10 cellular contexts compared by ENCODE assay signal in genomic region chr9:136398286-136398685, GRCh38. TPM values are rescaled to one million over a fixed set of nuclear protein-coding genes. Genes with fewer than 3 reads are reported as not detected.
A peak's percentile ranks its signal among the peaks of the same experiment; 100 is the strongest.
DNase-seq lines count a peak whose midpoint lies in the region; ATAC-seq and TF ChIP-seq lines count a peak whose summit lies in the region.
"Had no signal": no experiment of that assay in that cellular context is flagged by ENCODE, and none has a peak within 500 bp of the region (broad histone marks: within the 10 kb centered on the region; RNA-seq: fewer than 3 reads in every experiment).

No MANE protein-coding gene starts in this region.

- H3K9me2 ChIP-seq in PC-9 (ENCODE audit: insufficient read depth), result no peaks in the 10 kb centered on the region

- POLR2A ChIA-PET in PC-9 (lab: Charles Lee; ENCODE audit: unreplicated experiment), result interaction anchor here (0.6 kb wide), 1 partner anchor 86 kb away, joined by 4 read pairs; no protein-coding TSS in a partner anchor

- no peaks in the 10 kb centered on the region for H3K27me3 ChIP-seq in PC-9 (ENCODE audit: insufficient read depth, low read depth)

- peak overlapping the region; percentile 94 for H3K4me3 Mint-ChIP-seq in activated T-cell treated with anti-CD3 and anti-CD28 coated beads, Interleukin-2, amount 50 U/mL, for 24 hours
- H3K4me3 Mint-ChIP-seq in stimulated activated effector memory CD8-positive, alpha-beta T cell treated with anti-CD3 and anti-CD28 coated beads, Interleukin-12 subunit alpha, Interleukin-12 subunit beta, amount 100 ng/mL, for 72 hours, result peak overlapping the region; percentile 83

- no TSS peak for BruUV-seq in PC-9 (replicated peaks; lab: Mats Ljungman, UMichigan)

- peak overlapping the region; percentile 97 for H3K4me2 ChIP-seq in PC-9

- H2AFZ ChIP-seq in PC-9, result no peak overlapping the region

- no peak for TF ChIP-seq POLR2A in lower leg skin (IDR thresholded peaks at IDR 0.05)

- CTCF ChIA-PET in PC-9 (lab: Charles Lee), result no interaction called here

- no peaks in the 10 kb centered on the region for H3K9me3 ChIP-seq in PC-9 (ENCODE audit: insufficient read depth, low read depth)

- no peak for ATAC-seq in stimulated activated effector memory CD8-positive, alpha-beta T cell treated with anti-CD3 and anti-CD28 coated beads, Interleukin-12 subunit alpha, Interleukin-12 subunit beta, amount 100 ng/mL, for 72 hours
- ATAC-seq: left ventricle myocardium superior, Right ventricle myocardium inferior had no signal

- peaks cover 23% of the 10 kb centered on the region for H3K79me2 ChIP-seq in PC-9 (ENCODE audit: low read depth)

- DNase-seq in activated T-cell treated with anti-CD3 and anti-CD28 coated beads, Interleukin-2, amount 50 U/mL, for 24 hours, result no peak
- no peak for DNase-seq in activated T-cell treated with anti-CD3 and anti-CD28 coated beads, Interleukin-2, amount 50 U/mL, for 48 hours
- no peak for DNase-seq in PC-9
- no peak for DNase-seq in fibroblast of pulmonary artery (ENCODE audit: low read depth)
- DNase-seq in stimulated activated effector memory CD8-positive, alpha-beta T cell treated with anti-CD3 and anti-CD28 coated beads, Interleukin-12 subunit alpha, Interleukin-12 subunit beta, amount 100 ng/mL, for 72 hours (ENCODE audit: low spot score in 2 of 2), result no peak
- DNase-seq in lower leg skin (ENCODE audit: low spot score in 2 of 2), result no peak
- DNase-seq in AML-193 (lab: John Stamatoyannopoulos, UW), result no peak
- no peak for DNase-seq in NCI-H82 (lab: John Stamatoyannopoulos, UW)
- DNase-seq: left ventricle myocardium superior had no signal

- peaks cover 81% of the 10 kb centered on the region for H3K36me3 Mint-ChIP-seq in activated T-cell treated with anti-CD3 and anti-CD28 coated beads, Interleukin-2, amount 50 U/mL, for 24 hours (ENCODE audit: low read depth)
- peaks cover 76% of the 10 kb centered on the region for H3K36me3 Mint-ChIP-seq in stimulated activated effector memory CD8-positive, alpha-beta T cell treated with anti-CD3 and anti-CD28 coated beads, Interleukin-12 subunit alpha, Interleukin-12 subunit beta, amount 100 ng/mL, for 72 hours

- H4K20me1 ChIP-seq in PC-9 (ENCODE audit: insufficient read depth), result peaks cover 11% of the 10 kb centered on the region

- H3K36me3 ChIP-seq in PC-9 (ENCODE audit: low read depth), result peaks cover 13% of the 10 kb centered on the region; the same call in 1 of the 2 replicates

- H3K4me1 Mint-ChIP-seq in activated T-cell treated with anti-CD3 and anti-CD28 coated beads, Interleukin-2, amount 50 U/mL, for 24 hours (ENCODE audit: low read depth), result peaks cover 41% of the 10 kb centered on the region
- peaks cover 37% of the 10 kb centered on the region for H3K4me1 Mint-ChIP-seq in stimulated activated effector memory CD8-positive, alpha-beta T cell treated with anti-CD3 and anti-CD28 coated beads, Interleukin-12 subunit alpha, Interleukin-12 subunit beta, amount 100 ng/mL, for 72 hours

- peaks cover 13% of the 10 kb centered on the region for H3K4me1 ChIP-seq in PC-9 (replicated peaks; ENCODE audit: insufficient read depth)

- H3F3A ChIP-seq in PC-9 (ENCODE audit: insufficient read depth, low read depth), result peaks cover 8% of the 10 kb centered on the region; the same call in 1 of the 2 replicates

- H3K4me3 ChIP-seq in PC-9 (no peak overlapping the region; the same call in 1 of the 2 replicates), fibroblast of pulmonary artery (replicated peaks; ENCODE audit: low read depth, low read length) (peak overlapping the region; percentile 76), lower leg skin (ENCODE audit: low read depth, poor library complexity, severe bottlenecking) (no peak overlapping the region)

- 94 to 97% methylated on average over 12 of the region's 12 CpGs for WGBS in lower leg skin, 2 donors

- intact Hi-C loops in PC-9 (cut with micrococcal nuclease; ENCODE audit: unreplicated experiment), result no loop called here
- intact Hi-C loops in lower leg skin (cut with DNase I; ENCODE audit: low total_unique reads), result no loop called here

- no peaks in the 10 kb centered on the region for H3K27me3 Mint-ChIP-seq in activated T-cell treated with anti-CD3 and anti-CD28 coated beads, Interleukin-2, amount 50 U/mL, for 24 hours

- TF ChIP-seq CTCF in PC-9 (conservative IDR thresholded peaks at IDR 0.05), result no peak
- no peak for TF ChIP-seq CTCF in fibroblast of pulmonary artery (IDR thresholded peaks at IDR 0.05; ENCODE audit: low read length, missing control alignments)
- TF ChIP-seq CTCF in lower leg skin (IDR thresholded peaks at IDR 0.05), result no peak

- no peak overlapping the region for H3K27ac ChIP-seq in PC-9

- no peaks in the 10 kb centered on the region for H3K9me3 Mint-ChIP-seq in activated T-cell treated with anti-CD3 and anti-CD28 coated beads, Interleukin-2, amount 50 U/mL, for 24 hours
- no peaks in the 10 kb centered on the region for H3K9me3 Mint-ChIP-seq in stimulated activated effector memory CD8-positive, alpha-beta T cell treated with anti-CD3 and anti-CD28 coated beads, Interleukin-12 subunit alpha, Interleukin-12 subunit beta, amount 100 ng/mL, for 72 hours

- peak overlapping the region; percentile 91 for H3K27ac Mint-ChIP-seq in activated T-cell treated with anti-CD3 and anti-CD28 coated beads, Interleukin-2, amount 50 U/mL, for 24 hours
- peak overlapping the region; percentile 80 for H3K27ac Mint-ChIP-seq in stimulated activated effector memory CD8-positive, alpha-beta T cell treated with anti-CD3 and anti-CD28 coated beads, Interleukin-12 subunit alpha, Interleukin-12 subunit beta, amount 100 ng/mL, for 72 hours

RNA-seq across cellular contexts. Expression of gene SNAPC4, which starts 1.7 kb away (rescaled TPM):
- total RNA-seq in PC-9 (2021), result 13.3 and 14.4 TPM in 2 replicates
- total RNA-seq in lower leg skin, result 1 to 10 TPM; 5.9 to 9.9 (median 9.6) TPM

RNA-seq across cellular contexts. Expression of gene ENTR1, which starts 12.1 kb away (rescaled TPM):
- 67.9 and 82.9 TPM in 2 replicates for total RNA-seq in PC-9 (2021)
- 10 to 100 TPM; 29.8 to 46.2 (median 36.6) TPM for total RNA-seq in lower leg skin

RNA-seq across cellular contexts. Expression of gene PMPCA, which starts 12.2 kb away (rescaled TPM):
- total RNA-seq in PC-9 (2021) (78.1 and 86.5 TPM in 2 replicates), lower leg skin (10 to 100 TPM; 35.9 to 59.6 (median 38.1) TPM)

RNA-seq across cellular contexts. Expression of gene CARD9, which starts 24.8 kb away (rescaled TPM):
- total RNA-seq in PC-9 (2021), result 13.6 and 14.0 TPM in 2 replicates
- 1 to 10 TPM; 2.4 to 4.2 (median 3.2) TPM for total RNA-seq in lower leg skin

RNA-seq across cellular contexts. Expression of gene DNLZ, which starts 34.7 kb away (rescaled TPM):
- total RNA-seq in PC-9 (2021) (9.1 and 19.1 TPM in 2 replicates), lower leg skin (10 to 100 TPM; 30.9 to 64.6 (median 44.1) TPM)
